In the genomic region with DNA sequence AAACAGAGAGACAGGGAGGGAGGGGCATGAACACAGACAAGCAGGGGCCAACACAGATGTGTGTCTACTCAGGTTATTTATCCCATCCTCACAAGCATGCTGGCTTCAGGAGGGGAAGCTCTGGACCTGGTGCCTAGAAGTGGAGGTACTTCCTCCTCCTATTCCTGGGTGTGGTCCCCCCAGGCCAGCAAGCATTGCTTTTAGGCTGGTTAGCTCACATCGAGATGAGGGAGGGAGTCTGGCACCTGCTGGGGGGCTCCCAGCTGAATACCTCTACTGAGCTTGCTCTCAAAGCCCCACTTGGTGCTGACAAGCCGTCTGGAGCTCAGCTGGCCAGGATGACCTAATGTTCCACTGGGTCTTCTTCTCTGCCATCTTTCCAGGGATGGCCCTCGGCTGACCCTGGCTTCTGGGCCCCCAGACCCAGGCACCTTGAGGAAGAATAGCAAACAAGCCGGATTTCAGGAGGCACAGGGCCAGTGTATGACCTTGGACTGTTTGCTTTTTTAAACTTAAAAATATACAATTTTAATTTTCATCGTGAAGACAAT, we compare ENCODE assay signal across 26 cellular contexts. TPM values are rescaled to one million over a fixed set of nuclear protein-coding genes. Genes with fewer than 3 reads are reported as not detected.
DNase-seq lines count a peak whose midpoint lies in the region; ATAC-seq and TF ChIP-seq lines count a peak whose summit lies in the region.
"Had no signal": no experiment of that assay in that cellular context is flagged by ENCODE, and none has a peak within 500 bp of the region (broad histone marks: within the 10 kb centered on the region; RNA-seq: fewer than 3 reads in every experiment).

No MANE protein-coding gene starts in this region.

- DNase-seq in Calu3 (peak; percentile 25), PC-3 (peak; percentile 36), left kidney (ENCODE audit: low read depth, low spot score) (peak; percentile 61), Peyer's patch (no peak), medulla oblongata (ENCODE audit: extremely low spot score) (no peak)
- DNase-seq in natural killer cell treated with Interleukin-12 subunit alpha and Interleukin-12 subunit beta and Interleukin-15 and Interleukin-18, amount 100 ng/mL, for 72 hours (ENCODE audit: low spot score) = no peak
- DNase-seq: AML-193, DMS153, DND-41, Kasumi-1, NCI-H1092 treated with DMSO at 0.1 percent for 48 hours, NCI-H1436, NCI-H1930, NCI-H2107, NCI-H446 treated with DMSO at 0.1 percent for 48 hours, NCI-H526, SK-N-SH, T-helper 17 cell had no signal

- no peaks in the 10 kb centered on the region for H3K9me2 ChIP-seq in PC-3 (replicated peaks; ENCODE audit: low read length)
- H3K9me2 ChIP-seq: SK-N-SH had no signal

- H3K9me3 ChIP-seq in BLaER1 (peaks cover 18% of the 10 kb centered on the region), PC-3 (ENCODE audit: low read length) (no peaks in the 10 kb centered on the region), Peyer's patch (no peaks in the 10 kb centered on the region)
- H3K9me3 ChIP-seq: A549, HAP-1, SK-N-SH had no signal

- H3K4me2 ChIP-seq in BLaER1 (peak overlapping the region; percentile 18; the same call in 1 of the 2 replicates), PC-3 (ENCODE audit: low read length) (no peak overlapping the region)
- H3K4me2 ChIP-seq: A549, SK-N-SH had no signal

- no peaks in the 10 kb centered on the region for H3F3A ChIP-seq in PC-3 (ENCODE audit: low read length, unreplicated experiment)

- peaks cover 92% of the 10 kb centered on the region for H3K27me3 Mint-ChIP-seq in Calu3 (ENCODE audit: unreplicated experiment)
- peaks cover 5 to 19% of the 10 kb centered on the region in 2 donors for H3K27me3 Mint-ChIP-seq in natural killer cell treated with Interleukin-12 subunit alpha and Interleukin-12 subunit beta and Interleukin-15 and Interleukin-18, amount 100 ng/mL, for 72 hours

- POLR2A ChIA-PET in PC-3 (lab: Charles Lee; ENCODE audit: unreplicated experiment) = no interaction called here

- H3K9ac ChIP-seq in BLaER1 (no peak overlapping the region), PC-3 (ENCODE audit: low read length) (no peak overlapping the region)
- H3K9ac ChIP-seq: GM23248, SK-N-SH had no signal

- H3K27ac ChIP-seq in BLaER1 = no peak overlapping the region
- no peak overlapping the region for H3K27ac ChIP-seq in PC-3 (ENCODE audit: low read length)
- no peak overlapping the region for H3K27ac ChIP-seq in Peyer's patch
- H3K27ac ChIP-seq: A549, GM23248 had no signal

- no peaks in the 10 kb centered on the region for H3K79me2 ChIP-seq in PC-3 (ENCODE audit: low read length)

- no peaks in the 10 kb centered on the region for H3K36me3 ChIP-seq in BLaER1
- no peaks in the 10 kb centered on the region for H3K36me3 ChIP-seq in PC-3 (ENCODE audit: low read depth, low read length)
- H3K36me3 ChIP-seq in Peyer's patch = no peaks in the 10 kb centered on the region
- H3K36me3 ChIP-seq: HAP-1 had no signal

- CTCF ChIA-PET in Calu3 (lab: Charles Lee) (interaction anchor here (1.1 to 1.3 kb wide), 2 partner anchors 9 to 29 kb away, joined by 3 read pairs; no protein-coding TSS in a partner anchor), PC-3 (lab: Charles Lee) (no interaction called here)

- no peaks in the 10 kb centered on the region for H3K36me3 Mint-ChIP-seq in Calu3 (ENCODE audit: insufficient read depth, unreplicated experiment)
- H3K36me3 Mint-ChIP-seq in natural killer cell treated with Interleukin-12 subunit alpha and Interleukin-12 subunit beta and Interleukin-15 and Interleukin-18, amount 100 ng/mL, for 72 hours = no peaks in the 10 kb centered on the region
- H3K36me3 Mint-ChIP-seq: CD14-positive monocyte had no signal

- H2AFZ ChIP-seq in PC-3 (ENCODE audit: low read length) = no peak overlapping the region
- H2AFZ ChIP-seq: GM23248 had no signal

- TF ChIP-seq POLR2A in Peyer's patch (IDR thresholded peaks at IDR 0.05) = no peak

- peaks cover 10% of the 10 kb centered on the region for H3K4me1 Mint-ChIP-seq in Calu3 (ENCODE audit: low read depth, unreplicated experiment)
- no peaks in the 10 kb centered on the region for H3K4me1 Mint-ChIP-seq in natural killer cell treated with Interleukin-12 subunit alpha and Interleukin-12 subunit beta and Interleukin-15 and Interleukin-18, amount 100 ng/mL, for 72 hours (ENCODE audit: low read depth in 2 of 2)
- H3K4me1 Mint-ChIP-seq: CD14-positive monocyte had no signal

- H3K9me3 Mint-ChIP-seq in Calu3 (ENCODE audit: low read depth, unreplicated experiment) = no peaks in the 10 kb centered on the region
- no peaks in the 10 kb centered on the region for H3K9me3 Mint-ChIP-seq in natural killer cell treated with Interleukin-12 subunit alpha and Interleukin-12 subunit beta and Interleukin-15 and Interleukin-18, amount 100 ng/mL, for 72 hours

- TF ChIP-seq CTCF in Calu3 (IDR thresholded peaks at IDR 0.05; ENCODE audit: unreplicated experiment) (no peak), PC-3 (conservative IDR thresholded peaks at IDR 0.05; ENCODE audit: low read depth, low read length) (no peak), Peyer's patch (IDR thresholded peaks at IDR 0.05) (no peak)

- no peak overlapping the region for H3K4me3 ChIP-seq in BLaER1
- H3K4me3 ChIP-seq in PC-3 (ENCODE audit: low read length) = no peak overlapping the region
- no peak overlapping the region for H3K4me3 ChIP-seq in Peyer's patch
- H3K4me3 ChIP-seq: A549, GM23248, HAP-1, K562 had no signal

- no peak overlapping the region for H3K4me3 Mint-ChIP-seq in Calu3 (ENCODE audit: low read depth, unreplicated experiment)
- H3K4me3 Mint-ChIP-seq in natural killer cell treated with Interleukin-12 subunit alpha and Interleukin-12 subunit beta and Interleukin-15 and Interleukin-18, amount 100 ng/mL, for 72 hours = no peak overlapping the region
- H3K4me3 Mint-ChIP-seq: CD14-positive monocyte, T-helper 17 cell had no signal

- H3K27me3 ChIP-seq in BLaER1 = no peaks in the 10 kb centered on the region
- peaks cover 58% of the 10 kb centered on the region for H3K27me3 ChIP-seq in PC-3 (ENCODE audit: low read length)
- H3K27me3 ChIP-seq in Peyer's patch = no peaks in the 10 kb centered on the region

- ATAC-seq in PC-3 = no peak; the same call in 1 of the 2 replicates
- ATAC-seq in HG02798 (IDR thresholded peaks at IDR 0.05; ENCODE audit: poor library complexity, unreplicated experiment) = no peak
- no peak for ATAC-seq in natural killer cell treated with Interleukin-12 subunit alpha and Interleukin-12 subunit beta and Interleukin-15 and Interleukin-18, amount 100 ng/mL, for 72 hours
- ATAC-seq: A549, Panc1, T-helper 17 cell had no signal

- peaks cover 21% of the 10 kb centered on the region for H3K4me1 ChIP-seq in BLaER1
- H3K4me1 ChIP-seq in PC-3 (ENCODE audit: insufficient read depth, low read length) = no peaks in the 10 kb centered on the region
- no peaks in the 10 kb centered on the region for H3K4me1 ChIP-seq in Peyer's patch
- H3K4me1 ChIP-seq: A549, HAP-1 had no signal

- intact Hi-C loops in Calu3 (cut with micrococcal nuclease; ENCODE audit: unreplicated experiment) = no loop called here
- intact Hi-C loops in PC-3 (cut with micrococcal nuclease) = no loop called here

- H3K27ac Mint-ChIP-seq in Calu3 (ENCODE audit: unreplicated experiment) = no peak overlapping the region
- H3K27ac Mint-ChIP-seq in natural killer cell treated with Interleukin-12 subunit alpha and Interleukin-12 subunit beta and Interleukin-15 and Interleukin-18, amount 100 ng/mL, for 72 hours = no peak overlapping the region
- H3K27ac Mint-ChIP-seq: T-helper 17 cell had no signal

- H4K20me1 ChIP-seq in BLaER1 (no peaks in the 10 kb centered on the region), PC-3 (ENCODE audit: low read length) (no peaks in the 10 kb centered on the region)

- BruUV-seq in Calu3 (replicated peaks; lab: Mats Ljungman, UMichigan) (no TSS peak), PC-3 (replicated peaks; lab: Mats Ljungman, UMichigan) (no TSS peak)

RNA-seq across cellular contexts. Expression of a gene that starts 26.7 kb away (rescaled TPM):
- total RNA-seq in Calu3 (2022) = 22.9 and 25.2 TPM in 2 replicates
- 37.5 and 45.4 TPM in 2 replicates for total RNA-seq in PC-3 (2014; rRNA removed)
- 1 to 10 TPM in 2 of 4 donors, not detected in 2; 1.4 to 2.4 TPM for total RNA-seq in Peyer's patch
- total RNA-seq in natural killer cell treated with Interleukin-12 subunit alpha and Interleukin-12 subunit beta and Interleukin-15 and Interleukin-18, amount 100 ng/mL, for 72 hours = 1 to 10 TPM; 1.1 to 3.0 TPM
- total RNA-seq: GM23248 had no signal

Comparison
In these comparisons a context has a peak if more than half of its experiments do, and no peak if none do; other contexts are left out.
1. DNase-seq: peak in Calu3 (single experiment), PC-3 (single experiment) and left kidney (single experiment); none in Peyer's patch (0 of 3), natural killer cell treated with Interleukin-12 subunit alpha and Interleukin-12 subunit beta and Interleukin-15 and Interleukin-18, amount 100 ng/mL, for 72 hours (single experiment) and medulla oblongata (single experiment).